In genomic region chr7:30445770-30446169, GRCh38 we compare ENCODE assay signal across 8 cellular contexts. TPM values are rescaled to one million over a fixed set of nuclear protein-coding genes. Genes with fewer than 3 reads are reported as not detected.
DNase-seq lines count a peak whose midpoint lies in the region; ATAC-seq and TF ChIP-seq lines count a peak whose summit lies in the region.

No MANE protein-coding gene starts in this region.

- DNase-seq in NCI-H2107 (lab: John Stamatoyannopoulos, UW): peak; percentile 94
- DNase-seq in activated CD4-positive, alpha-beta T cell treated with anti-CD3 and anti-CD28 coated beads, Interleukin-2, amount 50 U/mL, for 4 hours: peak; percentile 55
- DNase-seq in erythroblast (lab: John Stamatoyannopoulos, UW): peak; percentile 59 to 66
- peak; percentile 39 for DNase-seq in prostate gland (ENCODE audit: low spot score)
- no peak for DNase-seq in OCI-M2 (lab: John Stamatoyannopoulos, UW; ENCODE audit: unreplicated experiment)
- DNase-seq in HT-29 (ENCODE audit: low spot score): no peak

- WGBS in prostate gland: 57% methylated on average over 7 of the region's 7 CpGs

- TF ChIP-seq POLR2A in erythroblast (IDR thresholded peaks at IDR 0.05; ENCODE audit: low read length) (no peak), prostate gland (IDR thresholded peaks at IDR 0.05) (no peak)

- no peak overlapping the region for H3K4me3 ChIP-seq in prostate gland

- H3K27ac ChIP-seq in prostate gland: no peak overlapping the region

- no peaks in the 10 kb centered on the region for H3K36me3 ChIP-seq in prostate gland

- intact Hi-C loops in prostate gland (cut with DNase I): no loop called here

- H3K4me1 ChIP-seq in prostate gland (replicated peaks): no peaks in the 10 kb centered on the region

- H3K9me3 ChIP-seq in prostate gland: no peaks in the 10 kb centered on the region

- peak in 2 of 4 experiments; percentile 32 to 38 for TF ChIP-seq CTCF in prostate gland (IDR thresholded peaks at IDR 0.05)

- no peaks in the 10 kb centered on the region for H3K27me3 ChIP-seq in prostate gland (replicated peaks; ENCODE audit: insufficient read depth)

- peak; percentile 100 for ATAC-seq in GM18502 (IDR thresholded peaks at IDR 0.05; ENCODE audit: poor library complexity, unreplicated experiment)
- peak; percentile 99 for ATAC-seq in HG02678 (IDR thresholded peaks at IDR 0.05; ENCODE audit: unreplicated experiment)

RNA-seq across cellular contexts. Expression of gene NOD1, which starts 32.8 kb away (rescaled TPM):
- 10 to 100 TPM in 1 of 2 donors, 1 to 10 TPM in 1; 3.5 to 12.3 TPM for total RNA-seq in prostate gland
- total RNA-seq in HT-29 (2014; rRNA removed; shearing (Covaris generic)): 5.5 and 6.2 TPM in 2 replicates

RNA-seq across cellular contexts. Expression of gene GGCT, which starts 58.9 kb away (rescaled TPM):
- total RNA-seq in prostate gland: 10 to 100 TPM; 14.7 to 54.0 TPM
- 123 TPM in 2 replicates for total RNA-seq in HT-29 (2014; rRNA removed; shearing (Covaris generic))

Comparison
In these comparisons a context has a peak if more than half of its experiments do, and no peak if none do; other contexts are left out.
1. DNase-seq: peak in NCI-H2107 (single experiment), activated CD4-positive, alpha-beta T cell treated with anti-CD3 and anti-CD28 coated beads, Interleukin-2, amount 50 U/mL, for 4 hours (2 of 2), erythroblast (2 of 2) and prostate gland (single experiment); none in OCI-M2 (single experiment) and HT-29 (single experiment).